In genomic region chr7:80499350-80499955, GRCh38 we compare ENCODE assay signal across 9 cellular contexts. TPM values are rescaled to one million over a fixed set of nuclear protein-coding genes. Genes with fewer than 3 reads are reported as not detected.
DNase-seq lines count a peak whose midpoint lies in the region; ATAC-seq and TF ChIP-seq lines count a peak whose summit lies in the region.
"Had no signal": no experiment of that assay in that cellular context is flagged by ENCODE, and none has a peak within 500 bp of the region (broad histone marks: within the 10 kb centered on the region; RNA-seq: fewer than 3 reads in every experiment).

No MANE protein-coding gene starts in this region.

- WGBS in mesodermal cell (ENCODE audit: insufficient coverage in 2 of 2), 2 experiments = 67% methylated on average over 1 of the region's 1 CpG; no CpG with 5 or more reads in 1 of the 2 experiments

- TF ChIP-seq CTCF in epithelial cell of esophagus (IDR thresholded peaks at IDR 0.05; ENCODE audit: insufficient read depth, low read depth, low read length, missing control alignments) (no peak), coronary artery (IDR thresholded peaks at IDR 0.05) (no peak)

- H3K27ac ChIP-seq in mesodermal cell (ENCODE audit: low read depth, low read length, severe bottlenecking) (peak overlapping the region; percentile 33), coronary artery (no peak overlapping the region)

- no peak for ATAC-seq in HG03439 (IDR thresholded peaks at IDR 0.05; ENCODE audit: unreplicated experiment)

- DNase-seq in AG08396 (ENCODE audit: low spot score) = peak; percentile 7
- peak; percentile 96 for DNase-seq in NCI-H226
- DNase-seq in epithelial cell of esophagus (ENCODE audit: low read depth) = peak; percentile 96
- DNase-seq in coronary artery (ENCODE audit: low spot score) = no peak
- no peak for DNase-seq in stimulated activated CD4-positive, alpha-beta T cell treated with anti-CD3 and anti-CD28 coated beads, Interleukin-4, amount 100 ng/mL, for 24 hours
- DNase-seq in H7 = no peak

- no peaks in the 10 kb centered on the region for H3K27me3 ChIP-seq in H7 (ENCODE audit: control insufficient read depth, insufficient read depth, low read length)

- H3K4me3 ChIP-seq in epithelial cell of esophagus (ENCODE audit: low read length) (no peak overlapping the region), mesodermal cell (ENCODE audit: extremely low read depth, insufficient read depth, low read length, poor library complexity, severe bottlenecking) (no peak overlapping the region), coronary artery (no peak overlapping the region), H7 (ENCODE audit: insufficient read depth, low read depth, low read length) (no peak overlapping the region)
- H3K4me3 ChIP-seq: HAP-1 had no signal

- no peaks in the 10 kb centered on the region for H3K36me3 ChIP-seq in mesodermal cell (ENCODE audit: control insufficient read depth, insufficient read depth, low read length)
- no peaks in the 10 kb centered on the region for H3K36me3 ChIP-seq in H7 (replicated peaks; ENCODE audit: control insufficient read depth, insufficient read depth, low read length)
- H3K36me3 ChIP-seq: HAP-1 had no signal

- peaks cover 5% of the 10 kb centered on the region for H3K4me1 ChIP-seq in mesodermal cell (ENCODE audit: control insufficient read depth, insufficient read depth, low read length, poor library complexity, severe bottlenecking)

- no peaks in the 10 kb centered on the region for H3K9me3 ChIP-seq in mesodermal cell (ENCODE audit: control insufficient read depth, low read length)
- H3K9me3 ChIP-seq: HAP-1 had no signal

RNA-seq across cellular contexts. Expression of gene GNAT3, which starts 12.4 kb away (rescaled TPM):
- not detected for polyA plus RNA-seq in mesodermal cell (2013, experiment 1 of 2)
- polyA plus RNA-seq in mesodermal cell (2013, experiment 2 of 2) = not detected
- total RNA-seq in H7 (2014; rRNA removed; shearing (Covaris generic)) = not detected in 2 replicates

Comparison
In these comparisons a context has a peak if more than half of its experiments do, and no peak if none do; other contexts are left out.
1. DNase-seq: peak in AG08396 (single experiment), NCI-H226 (single experiment) and epithelial cell of esophagus (single experiment); none in coronary artery (single experiment), stimulated activated CD4-positive, alpha-beta T cell treated with anti-CD3 and anti-CD28 coated beads, Interleukin-4, amount 100 ng/mL, for 24 hours (single experiment) and H7 (single experiment).